In the genomic region with DNA sequence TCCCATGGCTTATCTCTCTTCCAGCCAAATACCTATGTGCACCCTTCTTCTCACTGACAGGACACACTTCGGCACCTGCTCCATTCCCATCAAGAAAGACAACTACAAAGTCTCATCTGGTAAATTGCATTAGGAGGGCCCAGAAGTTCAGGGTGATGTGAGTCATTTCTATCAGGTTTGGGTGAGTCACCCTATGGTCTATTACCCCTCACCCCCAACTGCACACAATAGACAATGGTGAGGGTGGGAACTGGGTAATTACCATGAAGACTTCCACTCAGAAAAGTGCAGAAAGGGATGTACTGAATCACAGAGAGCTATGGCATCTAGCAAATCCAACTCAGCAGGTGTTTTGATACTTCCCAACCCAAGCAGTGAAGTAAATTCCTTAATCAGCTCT, we compare ENCODE assay signal across 17 cellular contexts. TPM values are rescaled to one million over a fixed set of nuclear protein-coding genes. Genes with fewer than 3 reads are reported as not detected.
DNase-seq lines count a peak whose midpoint lies in the region; ATAC-seq lines count a peak whose summit lies in the region.
"Had no signal": no experiment of that assay in that cellular context is flagged by ENCODE, and none has a peak within 500 bp of the region (broad histone marks: within the 10 kb centered on the region; RNA-seq: fewer than 3 reads in every experiment).

No MANE protein-coding gene starts in this region.

- intact Hi-C loops in posterior vena cava (cut with DNase I): no loop called here

- H3K36me3 Mint-ChIP-seq in activated T-helper 17 cell treated with anti-CD3 and anti-CD28 coated beads, Interleukin-2, amount 50 U/mL, for 72 hours (ENCODE audit: low read depth): no peaks in the 10 kb centered on the region

- H3K4me3 Mint-ChIP-seq in activated T-helper 17 cell treated with anti-CD3 and anti-CD28 coated beads, Interleukin-2, amount 50 U/mL, for 72 hours: no peak overlapping the region

- H3K27ac Mint-ChIP-seq in activated T-helper 17 cell treated with anti-CD3 and anti-CD28 coated beads, Interleukin-2, amount 50 U/mL, for 72 hours: no peak overlapping the region

- DNase-seq in Daoy (ENCODE audit: low read depth) (peak; percentile 2), posterior vena cava (ENCODE audit: low spot score) (no peak), globus pallidus (ENCODE audit: low spot score) (no peak), NCI-H1436 treated with DMSO at 0.1 percent for 48 hours (lab: John Stamatoyannopoulos, UW) (no peak)
- DNase-seq: activated CD8-positive, alpha-beta memory T cell treated with anti-CD3 and anti-CD28 coated beads, Interleukin-2, amount 50 U/mL, for 4 hours; KBM-7; mucosa of descending colon; NCI-H1436; NCI-H524 treated with DMSO at 0.1 percent for 48 hours; SW 1271 had no signal

- H3K27me3 Mint-ChIP-seq in activated T-helper 17 cell treated with anti-CD3 and anti-CD28 coated beads, Interleukin-2, amount 50 U/mL, for 72 hours: peaks cover 12% of the 10 kb centered on the region

- no peaks in the 10 kb centered on the region for H3K9me3 Mint-ChIP-seq in activated T-helper 17 cell treated with anti-CD3 and anti-CD28 coated beads, Interleukin-2, amount 50 U/mL, for 72 hours

- no peaks in the 10 kb centered on the region for H3K4me1 Mint-ChIP-seq in activated T-helper 17 cell treated with anti-CD3 and anti-CD28 coated beads, Interleukin-2, amount 50 U/mL, for 72 hours

- peak; percentile 93 for ATAC-seq in GM18868 (IDR thresholded peaks at IDR 0.05; ENCODE audit: unreplicated experiment)
- ATAC-seq in HG03039 (IDR thresholded peaks at IDR 0.05; ENCODE audit: unreplicated experiment): peak; percentile 65
- peak; percentile 21 for ATAC-seq in activated T-helper 17 cell treated with anti-CD3 and anti-CD28 coated beads, Interleukin-2, amount 50 U/mL, for 72 hours (replicated peaks)
- no peak for ATAC-seq in GM18873 (IDR thresholded peaks at IDR 0.05; ENCODE audit: low FRiP score, unreplicated experiment)
- ATAC-seq: mucosa of descending colon had no signal

RNA-seq across cellular contexts. Expression of a gene that starts 54.8 kb away (rescaled TPM):
- 0.06 TPM in 1 of 2 replicates, not detected in the other for total RNA-seq in Daoy (2014; rRNA removed; shearing (Covaris generic))
- not detected for total RNA-seq in activated T-helper 17 cell treated with anti-CD3 and anti-CD28 coated beads, Interleukin-2, amount 50 U/mL, for 72 hours
- total RNA-seq in posterior vena cava: not detected
- total RNA-seq: cerebellum, glomerular endothelial cell, mucosa of descending colon, temporal lobe had no signal
